In genomic region chr11:101914737-101915426, GRCh38 we compare ENCODE assay signal across 7 cellular contexts. TPM values are rescaled to one million over a fixed set of nuclear protein-coding genes. Genes with fewer than 3 reads are reported as not detected.
DNase-seq lines count a peak whose midpoint lies in the region; ATAC-seq, FAIRE-seq and TF ChIP-seq lines count a peak whose summit lies in the region.

CEP126 (plus strand) TSS chr11:101915010; CDS start chr11:101915285, 275 bp downstream.

- H3K79me2 ChIP-seq in smooth muscle cell (ENCODE audit: low read depth) = no peaks in the 10 kb centered on the region

- peak within 1 kb of the TSS; percentile 74 for H3K4me3 ChIP-seq in WI38 (ENCODE audit: low read depth, low read length)
- H3K4me3 ChIP-seq in bronchial epithelial cell (ENCODE audit: low read depth, low read length) = peak within 1 kb of the TSS; percentile 69
- peak within 1 kb of the TSS; percentile 65 for H3K4me3 ChIP-seq in smooth muscle cell

- H3K36me3 ChIP-seq in bronchial epithelial cell (ENCODE audit: control insufficient read depth, insufficient read depth, low read length) (no peaks in the 10 kb centered on the region), smooth muscle cell (ENCODE audit: low read depth) (no peaks in the 10 kb centered on the region)

- no peaks in the 10 kb centered on the region for H3K9me3 ChIP-seq in smooth muscle cell (replicated peaks; ENCODE audit: low read depth)

- H3K27me3 ChIP-seq in bronchial epithelial cell (ENCODE audit: control insufficient read depth, insufficient read depth, low read length) (no peaks in the 10 kb centered on the region), smooth muscle cell (ENCODE audit: low read depth) (no peaks in the 10 kb centered on the region)

- peak within 1 kb of the TSS; percentile 87 for H3K9ac ChIP-seq in smooth muscle cell (ENCODE audit: low read depth)

- TF ChIP-seq CTCF in WI38 (IDR thresholded peaks at IDR 0.05; ENCODE audit: low read depth, low read length) = peak; percentile 44
- peak; percentile 68 for TF ChIP-seq CTCF in bronchial epithelial cell (IDR thresholded peaks at IDR 0.05; ENCODE audit: insufficient read depth, low read length, severe bottlenecking)
- TF ChIP-seq CTCF in smooth muscle cell (IDR thresholded peaks at IDR 0.05; ENCODE audit: borderline replicate concordance, insufficient read depth, poor library complexity, severe bottlenecking) = no peak

- no peaks in the 10 kb centered on the region for H4K20me1 ChIP-seq in smooth muscle cell (ENCODE audit: low read depth)

- H3F3A ChIP-seq in smooth muscle cell (ENCODE audit: low read depth) = no peaks in the 10 kb centered on the region

- H3K4me2 ChIP-seq in smooth muscle cell = peak within 1 kb of the TSS; percentile 80

- peak within 1 kb of the TSS; percentile 93 for H3K27ac ChIP-seq in smooth muscle cell (ENCODE audit: low read depth)

- ATAC-seq in GM18517 (IDR thresholded peaks at IDR 0.05; ENCODE audit: unreplicated experiment) (peak; percentile 99), HG03060 (IDR thresholded peaks at IDR 0.05; ENCODE audit: low read depth, unreplicated experiment) (peak; percentile 98)

- no peak for FAIRE-seq in bronchial epithelial cell (lab: Jason Lieb, UNC)

- DNase-seq in NCI-H2107 (lab: John Stamatoyannopoulos, UW) (peak; percentile 80), bronchial epithelial cell (ENCODE audit: low read depth) (peak; percentile 85), iPS-NIHi7 (ENCODE audit: extremely low spot score) (peak; percentile 95), smooth muscle cell (lab: John Stamatoyannopoulos, UW; ENCODE audit: unreplicated experiment) (peak; percentile 98)

- peaks cover 11% of the 10 kb centered on the region for H3K4me1 ChIP-seq in smooth muscle cell (ENCODE audit: low read depth)

- peak within 1 kb of the TSS; percentile 94 for H2AFZ ChIP-seq in smooth muscle cell (ENCODE audit: low read depth)

- WGBS in smooth muscle cell (ENCODE audit: low lambda C conversion rate) = under 1% methylated on average over 55 of the region's 56 CpGs

RNA-seq across cellular contexts. Expression of gene CEP126, which starts in this region (rescaled TPM):
- total RNA-seq in bronchial epithelial cell (0.53 and 2.6 TPM in 2 replicates), smooth muscle cell (2.3 and 2.5 TPM in 2 replicates)
- polyA plus RNA-seq in smooth muscle cell = 1.4 and 1.6 TPM in 2 replicates

Comparison
In these comparisons a context has a peak if more than half of its experiments do, and no peak if none do; other contexts are left out.
1. Peak in every context shown above with its lines: DNase-seq, ATAC-seq, H3K4me3 ChIP-seq and H3K27ac ChIP-seq.